Comparison of ENCODE assay signal across 8 cellular contexts in the genomic region with DNA sequence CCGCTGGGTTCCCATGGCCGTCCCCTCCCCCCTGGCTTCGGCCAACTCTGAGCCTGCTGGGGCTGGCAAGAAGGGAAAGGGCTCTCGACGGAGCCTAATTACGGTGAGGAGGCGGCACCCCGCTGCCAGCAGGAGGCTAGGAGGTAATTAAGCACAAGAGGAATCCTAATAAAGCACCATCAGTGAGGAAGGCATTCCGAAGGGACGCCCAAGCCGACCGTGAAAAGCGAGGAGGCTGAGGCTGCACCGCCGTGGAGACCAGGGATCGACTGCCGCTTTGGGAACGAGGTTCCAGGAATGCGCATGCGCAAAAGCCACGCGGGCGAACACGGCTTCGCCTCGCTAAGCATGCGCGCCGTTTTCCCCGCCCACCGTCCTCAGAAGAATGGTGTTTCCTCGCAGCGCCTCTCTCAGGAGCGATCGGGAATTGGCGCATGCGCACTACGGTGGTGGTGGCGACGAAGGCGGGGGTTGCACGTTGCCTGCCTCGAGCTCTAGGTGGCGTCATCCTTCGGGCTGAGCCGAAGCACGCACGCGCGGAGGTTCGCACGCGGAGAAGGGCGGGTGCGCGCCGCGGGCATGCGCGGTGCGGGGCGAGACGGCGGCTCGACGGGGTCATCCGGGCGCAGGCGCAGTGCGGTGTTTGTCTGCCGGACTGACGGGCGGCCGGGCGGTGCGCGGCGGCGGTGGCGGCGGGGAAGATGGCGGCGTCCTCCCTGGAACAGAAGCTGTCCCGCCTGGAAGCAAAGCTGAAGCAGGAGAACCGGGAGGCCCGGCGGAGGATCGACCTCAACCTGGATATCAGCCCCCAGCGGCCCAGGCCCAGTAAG. TPM values are rescaled to one million over a fixed set of nuclear protein-coding genes. Genes with fewer than 3 reads are reported as not detected.
DNase-seq lines count a peak whose midpoint lies in the region; ATAC-seq and TF ChIP-seq lines count a peak whose summit lies in the region.

A gene (plus strand): TSS at position 634 of the 830 bp plus-strand sequence. CDS start 68 bp downstream, at position 702.

- no peaks in the 10 kb centered on the region for H3F3A ChIP-seq in Loucy (ENCODE audit: low read depth)

- peak; percentile 71 to 87 (median 72) for ATAC-seq in natural killer cell

- peak; percentile 99 for TF ChIP-seq POLR2A in Raji (IDR thresholded peaks at IDR 0.05; ENCODE audit: insufficient read depth, low read depth, low read length)

- H3K36me3 ChIP-seq in H7 (replicated peaks; ENCODE audit: control insufficient read depth, insufficient read depth, low read length): peaks cover 2% of the 10 kb centered on the region; the same call in 1 of the 2 replicates
- H3K36me3 ChIP-seq in Loucy (ENCODE audit: insufficient read depth, low read length): no peaks in the 10 kb centered on the region

- in situ Hi-C loops in G401 (cut with HindIII; ENCODE audit: low sequenced_read_pairs): no loop called here

- H3K4me1 ChIP-seq in Loucy (ENCODE audit: insufficient read depth, low read length, poor library complexity, severe bottlenecking): peaks cover 25% of the 10 kb centered on the region

- peaks cover 33% of the 10 kb centered on the region for H4K20me1 ChIP-seq in Loucy (ENCODE audit: insufficient read depth, low read length, poor library complexity, severe bottlenecking)

- H3K9ac ChIP-seq in Loucy (ENCODE audit: low read depth, low read length, poor library complexity, severe bottlenecking): peak within 1 kb of the TSS; percentile 92

- TF ChIP-seq CTCF in Loucy (conservative IDR thresholded peaks at IDR 0.05; ENCODE audit: low read length) (peak; percentile 75), natural killer cell (IDR thresholded peaks at IDR 0.05) (peak; percentile 57)

- H3K4me1 Mint-ChIP-seq in natural killer cell: peaks cover 20 to 47% of the 10 kb centered on the region in 2 donors

- H3K4me2 ChIP-seq in Loucy (ENCODE audit: low read depth, low read length, poor library complexity, severe bottlenecking): peak within 1 kb of the TSS; percentile 95

- H3K27ac Mint-ChIP-seq in natural killer cell: peak within 1 kb of the TSS; percentile 95 to 99

- peaks cover 0 to 3% of the 10 kb centered on the region in 2 donors for H3K27me3 Mint-ChIP-seq in natural killer cell (ENCODE audit: low read depth in 2 of 2)

- H3K9me3 ChIP-seq in Loucy (ENCODE audit: insufficient read depth, low read depth, low read length): no peaks in the 10 kb centered on the region

- DNase-seq in G401 (ENCODE audit: low spot score): peak; percentile 98
- DNase-seq in H7: peak; percentile 100
- DNase-seq in activated T-helper 9 cell treated with anti-CD3 and anti-CD28 coated beads, Interleukin-2, amount 50 U/mL, for 16 hours (ENCODE audit: low read depth): peak; percentile 100
- DNase-seq in fibroblast of peridontal ligament (ENCODE audit: extremely low read depth): peak; percentile 99
- DNase-seq in natural killer cell: peak; percentile 100
- peak; percentile 99 for DNase-seq in stimulated activated naive CD4-positive, alpha-beta T cell treated with Interleukin-2 at 50 U/mL for 16 hours (lab: John Stamatoyannopoulos, UW)

- peak within 1 kb of the TSS; percentile 93 for H3K4me3 Mint-ChIP-seq in natural killer cell

- no peaks in the 10 kb centered on the region for H3K9me2 ChIP-seq in Loucy (replicated peaks; ENCODE audit: low read depth, low read length)

- H3K9me3 Mint-ChIP-seq in natural killer cell: no peaks in the 10 kb centered on the region

- H2AFZ ChIP-seq in Loucy (ENCODE audit: low read length): peak within 1 kb of the TSS; percentile 95

- no peaks in the 10 kb centered on the region; the same call in 1 of the 2 replicates for H3K27me3 ChIP-seq in H7 (ENCODE audit: control insufficient read depth, insufficient read depth, low read length)
- no peaks in the 10 kb centered on the region for H3K27me3 ChIP-seq in Loucy (ENCODE audit: insufficient read depth, low read length, poor library complexity, severe bottlenecking)

- intact Hi-C loops in natural killer cell (cut with micrococcal nuclease): loop anchor here (1.0 to 2.0 kb wide), 3 partner anchors 17 to 40 kb away; a partner anchor contains a TSS

- H3K79me2 ChIP-seq in Loucy (ENCODE audit: insufficient read depth, low read length): peaks cover 51% of the 10 kb centered on the region

- peak within 1 kb of the TSS; percentile 88 for H3K4me3 ChIP-seq in H7 (ENCODE audit: insufficient read depth, low read depth, low read length)
- H3K4me3 ChIP-seq in Loucy (ENCODE audit: low read length, poor library complexity, severe bottlenecking): peak within 1 kb of the TSS; percentile 91

- H3K36me3 Mint-ChIP-seq in natural killer cell: no peaks in the 10 kb centered on the region

RNA-seq across cellular contexts. Expression of the gene that starts here (rescaled TPM):
- 14.2 and 16.2 TPM in 2 replicates for total RNA-seq in G401 (2014; rRNA removed; shearing (Covaris generic))
- 21.1 and 24.3 TPM in 2 replicates for total RNA-seq in H7 (2014; rRNA removed; shearing (Covaris generic))
- 100 to 1,000 TPM; 131 to 218 (median 159) TPM for total RNA-seq in natural killer cell

Comparison
In these comparisons a context has a peak if more than half of its experiments do, and no peak if none do; other contexts are left out.
1. Peak in every context shown above with its lines: DNase-seq, ATAC-seq and H3K4me3 ChIP-seq.